In the genomic region with DNA sequence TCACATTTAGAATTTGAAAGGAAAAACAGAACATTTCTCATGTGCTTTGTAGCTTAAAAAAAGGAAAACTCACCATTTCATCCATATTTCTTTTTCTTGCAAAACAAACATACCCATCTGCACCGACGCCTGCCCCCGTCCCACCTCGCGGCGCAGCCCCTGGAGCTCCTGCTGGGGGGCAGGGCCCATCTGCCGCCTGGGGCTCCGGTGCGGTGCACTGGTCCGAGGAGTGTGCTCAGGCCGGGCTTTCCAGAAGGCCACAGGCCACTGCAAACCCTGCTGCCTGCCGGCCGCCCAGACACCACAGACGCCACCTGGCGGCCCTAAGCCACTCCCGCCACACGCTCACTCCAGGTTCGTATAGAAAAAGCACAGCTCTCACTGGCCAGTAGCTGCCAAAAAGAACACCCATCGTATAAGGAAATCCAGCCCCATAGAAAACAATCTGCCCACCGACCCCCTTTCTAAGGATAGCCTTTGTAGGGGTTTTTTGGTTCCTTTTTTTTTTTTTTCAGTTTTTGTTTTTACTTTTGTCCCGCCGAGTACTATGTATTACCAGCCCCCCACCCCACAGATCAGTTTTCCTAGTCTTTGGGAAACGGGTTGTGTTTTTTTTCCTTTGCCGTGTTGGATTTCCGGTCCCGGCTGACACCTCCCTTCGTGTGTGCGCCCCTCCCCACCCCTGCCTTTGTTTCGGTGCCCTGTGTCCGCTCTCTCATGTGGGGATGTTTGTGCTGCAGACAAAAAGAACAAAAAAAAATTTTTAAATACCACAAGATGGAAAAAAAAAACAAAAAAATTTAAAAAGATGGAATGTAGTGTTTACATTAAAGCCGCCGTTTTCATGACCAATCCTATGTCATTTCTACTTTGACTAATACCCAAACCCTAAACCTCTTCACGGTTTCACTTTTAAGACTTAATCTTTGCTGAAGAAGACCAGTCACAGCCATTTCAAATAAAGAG, we compare ENCODE assay signal across 8 cellular contexts.
DNase-seq lines count a peak whose midpoint lies in the region; ATAC-seq and TF ChIP-seq lines count a peak whose summit lies in the region.

No MANE protein-coding gene starts in this region.

- H4K20me1 ChIP-seq in BLaER1: no peaks in the 10 kb centered on the region
- H4K20me1 ChIP-seq in PC-9 (ENCODE audit: insufficient read depth): no peaks in the 10 kb centered on the region

- H2AFZ ChIP-seq in PC-9: peak overlapping the region; percentile 59

- no peaks in the 10 kb centered on the region for H3K36me3 Mint-ChIP-seq in natural killer cell
- H3K36me3 Mint-ChIP-seq in stimulated activated naive CD8-positive, alpha-beta T cell treated with anti-CD3 and anti-CD28 coated beads, Interleukin-15, Interleukin-2, amounts not matched to agents 100 ng/mL and 50 ng/mL, for 24 hours (ENCODE audit: low read depth): peaks cover 6% of the 10 kb centered on the region

- H3K79me2 ChIP-seq in PC-9 (ENCODE audit: low read depth): no peaks in the 10 kb centered on the region

- H3K27me3 Mint-ChIP-seq in natural killer cell (ENCODE audit: low read depth in 2 of 2): no peaks in the 10 kb centered on the region
- H3K27me3 Mint-ChIP-seq in stimulated activated naive CD8-positive, alpha-beta T cell treated with anti-CD3 and anti-CD28 coated beads, Interleukin-15, Interleukin-2, amounts not matched to agents 100 ng/mL and 50 ng/mL, for 24 hours: no peaks in the 10 kb centered on the region

- H3K4me1 ChIP-seq in BLaER1 (peaks cover 37% of the 10 kb centered on the region), PC-9 (replicated peaks; ENCODE audit: insufficient read depth) (peaks cover 37% of the 10 kb centered on the region)

- peak overlapping the region; percentile 63 for H3K9ac ChIP-seq in BLaER1

- H3F3A ChIP-seq in PC-9 (ENCODE audit: insufficient read depth, low read depth): peaks cover 17% of the 10 kb centered on the region

- H3K4me3 ChIP-seq in BLaER1: peak overlapping the region; percentile 60
- H3K4me3 ChIP-seq in PC-9: peak overlapping the region; percentile 54
- H3K4me3 ChIP-seq in fibroblast of the aortic adventitia (ENCODE audit: low read depth, low read length): peak overlapping the region; percentile 58

- H3K9me2 ChIP-seq in PC-9 (ENCODE audit: insufficient read depth): no peaks in the 10 kb centered on the region

- ATAC-seq in HG03439 (IDR thresholded peaks at IDR 0.05; ENCODE audit: unreplicated experiment): peak; percentile 94
- peak; percentile 83 to 93 (median 92) for ATAC-seq in natural killer cell

- CTCF ChIA-PET in PC-9 (lab: Charles Lee): interaction anchor here (0.6 to 1.3 kb wide), 11 partner anchors 12 to 886 kb away, joined by 3 to 13 read pairs (median 3); no protein-coding TSS in a partner anchor

- H3K36me3 ChIP-seq in BLaER1 (peaks cover 12% of the 10 kb centered on the region), PC-9 (ENCODE audit: low read depth) (no peaks in the 10 kb centered on the region)

- H3K9me3 ChIP-seq in BLaER1 (no peaks in the 10 kb centered on the region), PC-9 (ENCODE audit: insufficient read depth, low read depth) (no peaks in the 10 kb centered on the region)

- intact Hi-C loops in PC-9 (cut with micrococcal nuclease; ENCODE audit: unreplicated experiment): loop anchor here (1.0 to 10.0 kb wide), 4 partner anchors 24 to 644 kb away; no protein-coding TSS in a partner anchor
- intact Hi-C loops in natural killer cell (cut with micrococcal nuclease): no loop called here

- no peaks in the 10 kb centered on the region for H3K9me3 Mint-ChIP-seq in natural killer cell
- H3K9me3 Mint-ChIP-seq in stimulated activated naive CD8-positive, alpha-beta T cell treated with anti-CD3 and anti-CD28 coated beads, Interleukin-15, Interleukin-2, amounts not matched to agents 100 ng/mL and 50 ng/mL, for 24 hours: no peaks in the 10 kb centered on the region

- H3K4me3 Mint-ChIP-seq in natural killer cell: peak overlapping the region; percentile 91
- H3K4me3 Mint-ChIP-seq in stimulated activated naive CD8-positive, alpha-beta T cell treated with anti-CD3 and anti-CD28 coated beads, Interleukin-15, Interleukin-2, amounts not matched to agents 100 ng/mL and 50 ng/mL, for 24 hours: peak overlapping the region; percentile 83

- TF ChIP-seq CTCF in PC-9 (conservative IDR thresholded peaks at IDR 0.05) (peak; percentile 84), fibroblast of the aortic adventitia (IDR thresholded peaks at IDR 0.05; ENCODE audit: insufficient read depth, low read length) (peak; percentile 94), natural killer cell (IDR thresholded peaks at IDR 0.05) (peak; percentile 82)

- POLR2A ChIA-PET in PC-9 (lab: Charles Lee; ENCODE audit: unreplicated experiment): interaction anchor here (0.5 to 0.9 kb wide), 3 partner anchors 15 to 1011 kb away, joined by 5 to 6 read pairs (median 6); no protein-coding TSS in a partner anchor

- no peaks in the 10 kb centered on the region for H3K27me3 ChIP-seq in BLaER1
- no peaks in the 10 kb centered on the region for H3K27me3 ChIP-seq in PC-9 (ENCODE audit: insufficient read depth, low read depth)

- peaks cover 10 to 13% of the 10 kb centered on the region in 2 donors for H3K4me1 Mint-ChIP-seq in natural killer cell
- H3K4me1 Mint-ChIP-seq in stimulated activated naive CD8-positive, alpha-beta T cell treated with anti-CD3 and anti-CD28 coated beads, Interleukin-15, Interleukin-2, amounts not matched to agents 100 ng/mL and 50 ng/mL, for 24 hours (ENCODE audit: low read depth): peaks cover 42% of the 10 kb centered on the region

- peak overlapping the region; percentile 75 to 91 for H3K27ac Mint-ChIP-seq in natural killer cell
- peak overlapping the region; percentile 96 for H3K27ac Mint-ChIP-seq in stimulated activated naive CD8-positive, alpha-beta T cell treated with anti-CD3 and anti-CD28 coated beads, Interleukin-15, Interleukin-2, amounts not matched to agents 100 ng/mL and 50 ng/mL, for 24 hours

- DNase-seq in GM19240 (ENCODE audit: insufficient read length, low spot score) (peak; percentile 99), PC-9 (peak; percentile 70 to 85), fibroblast of the aortic adventitia (ENCODE audit: low read depth) (peak; percentile 83), natural killer cell (peak; percentile 52)
- DNase-seq in activated T-helper 9 cell treated with anti-CD3 and anti-CD28 coated beads, Interleukin-2, amount 50 U/mL, for 16 hours (ENCODE audit: low read depth): peak; percentile 36

- H3K27ac ChIP-seq in BLaER1: peak overlapping the region; percentile 37; the same call in 1 of the 2 replicates
- peak overlapping the region; percentile 66 for H3K27ac ChIP-seq in PC-9

- H3K4me2 ChIP-seq in BLaER1: peak overlapping the region; percentile 87
- peak overlapping the region; percentile 90 for H3K4me2 ChIP-seq in PC-9

- TSS peak; percentile 18 for BruUV-seq in PC-9 (replicated peaks; lab: Mats Ljungman, UMichigan)

Comparison
In these comparisons a context has a peak if more than half of its experiments do, and no peak if none do; other contexts are left out.
1. Peak in every context shown above with its lines: DNase-seq, ATAC-seq, H3K4me3 ChIP-seq and H3K27ac ChIP-seq.
2. DNase-seq: peak in every context shown above with its lines; median percentile 99 in GM19240; 83 in fibroblast of the aortic adventitia; 78 in PC-9; 52 in natural killer cell; 36 in activated T-helper 9 cell treated with anti-CD3 and anti-CD28 coated beads, Interleukin-2, amount 50 U/mL, for 16 hours.